Comparison of ENCODE assay signal across 10 cellular contexts in the genomic region with DNA sequence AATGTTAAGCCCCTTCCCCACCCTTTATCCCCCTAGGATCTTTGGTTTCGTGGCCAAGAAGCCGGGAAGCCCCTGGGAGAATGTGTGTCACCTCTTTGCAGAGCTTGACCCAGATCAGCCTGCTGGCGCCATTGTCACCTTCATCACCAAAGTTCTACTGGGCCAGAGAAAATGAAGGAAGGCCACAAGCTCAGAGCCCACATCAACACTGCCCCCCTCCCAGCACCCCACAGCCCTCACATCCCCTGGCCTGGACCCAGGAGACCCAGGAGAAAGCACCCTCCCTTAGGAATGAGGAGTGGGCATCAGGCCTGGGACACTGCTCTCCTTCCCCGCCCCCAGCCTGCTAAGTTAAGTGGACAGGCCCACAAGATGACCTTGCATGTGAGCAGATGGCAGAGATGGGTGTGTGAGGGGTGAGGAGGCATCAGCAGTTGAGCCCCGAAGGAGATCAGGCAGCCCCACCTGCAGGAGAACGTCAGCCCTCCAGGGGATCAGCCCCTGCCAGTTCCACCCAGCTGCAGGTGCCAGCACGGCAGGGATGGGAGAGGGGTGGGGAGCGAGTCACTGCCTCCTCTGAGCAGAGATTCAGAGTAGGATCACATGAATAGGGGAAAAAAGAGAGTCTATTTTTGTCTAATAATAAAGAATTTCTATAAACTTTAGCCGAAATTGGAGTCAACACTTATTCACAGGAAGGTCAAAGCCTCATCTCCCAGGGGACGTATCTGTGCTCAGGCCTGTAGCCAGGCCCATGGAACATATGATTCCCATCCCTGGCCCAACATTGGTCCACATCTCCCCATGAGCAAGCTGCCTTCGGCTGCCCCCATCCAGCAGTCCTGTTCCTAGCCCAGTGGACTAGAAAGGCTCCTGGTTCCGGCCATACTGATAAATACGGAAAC. TPM values are rescaled to one million over a fixed set of nuclear protein-coding genes. Genes with fewer than 3 reads are reported as not detected.
DNase-seq lines count a peak whose midpoint lies in the region; ATAC-seq, FAIRE-seq and TF ChIP-seq lines count a peak whose summit lies in the region.
"Had no signal": no experiment of that assay in that cellular context is flagged by ENCODE, and none has a peak within 500 bp of the region (broad histone marks: within the 10 kb centered on the region; RNA-seq: fewer than 3 reads in every experiment).

No MANE protein-coding gene starts in this region.

- POLR2A ChIA-PET in K562 (lab: Yijun Ruan, JAX), result interaction anchor here (0.7 to 1.4 kb wide), 6 partner anchors 8 to 19 kb away, joined by 3 to 6 read pairs (median 3); a partner anchor contains a TSS

- 61% methylated on average over 12 of the region's 13 CpGs for WGBS in K562 (ENCODE audit: insufficient coverage, low coverage, missing lambda C conversion rate)
- WGBS in suprapubic skin, result 54% methylated on average over 13 of the region's 13 CpGs

- FAIRE-seq in K562 (lab: Jason Lieb, UNC) (no peak), kidney (lab: Jason Lieb, UNC) (no peak)
- FAIRE-seq: H54 had no signal

- intact Hi-C loops in K562 (cut with micrococcal nuclease) (loop anchor here (10.0 kb wide), 1 partner anchor 441 kb away; a partner anchor contains a TSS), kidney (cut with DNase I) (loop anchor here (10.0 kb wide), 1 partner anchor 131 kb away; no protein-coding TSS in a partner anchor)

- no peaks in the 10 kb centered on the region for H3K9me3 ChIP-seq in K562 (replicated peaks; ENCODE audit: control insufficient read depth, insufficient read depth, low read depth, low read length)
- no peaks in the 10 kb centered on the region for H3K9me3 ChIP-seq in kidney (ENCODE audit: control insufficient read depth in 1 of 2, low read length in 2 of 2)
- H3K9me3 ChIP-seq in suprapubic skin, result no peaks in the 10 kb centered on the region
- H3K9me3 ChIP-seq: SJCRH30 had no signal

- no peaks in the 10 kb centered on the region for H3K79me2 ChIP-seq in K562 (ENCODE audit: control insufficient read depth, insufficient read depth, low read length)

- TF ChIP-seq POLR2A in K562 (conservative IDR thresholded peaks at IDR 0.05) (no peak), suprapubic skin (IDR thresholded peaks at IDR 0.05) (no peak)

- H2AFZ ChIP-seq in K562 (ENCODE audit: low read depth, low read length), result no peak overlapping the region

- TF ChIP-seq CTCF in K562 (IDR thresholded peaks at IDR 0.05 in 2 of 3, conservative IDR thresholded peaks at IDR 0.05 in 1 of 3; ENCODE audit: insufficient read depth in 2 of 3, low read depth in 1 of 3, low read length in 3 of 3), result no peak
- no peak for TF ChIP-seq CTCF in kidney (IDR thresholded peaks at IDR 0.05; ENCODE audit: borderline replicate concordance, extremely low read depth, insufficient read depth)
- TF ChIP-seq CTCF in suprapubic skin (IDR thresholded peaks at IDR 0.05), result no peak

- no peak for TF ChIP-seq RAD21 in K562 (CRISPR knock-in tag; conservative IDR thresholded peaks at IDR 0.05 in 1 of 2, IDR thresholded peaks at IDR 0.05 in 1 of 2)

- CTCF ChIA-PET in K562 (lab: Yijun Ruan, JAX; ENCODE audit: low intra/inter-chr PET ratio), result no interaction called here

- H3K27ac ChIP-seq in K562 (ENCODE audit: extremely low read depth, low read depth, low read length) (no peak overlapping the region), kidney (ENCODE audit: low read depth in 2 of 2, low read length in 2 of 2) (peak overlapping the region; percentile 6 to 50), suprapubic skin (peak overlapping the region; percentile 64)
- H3K27ac ChIP-seq: SJCRH30 had no signal

- peaks cover 8 to 34% of the 10 kb centered on the region in 2 experiments; a peak in 4 of 5 replicates for H3K4me1 ChIP-seq in K562 (replicated peaks in 1 of 2; ENCODE audit: control insufficient read depth in 2 of 2, insufficient read depth in 2 of 2, low read length in 2 of 2)
- H3K4me1 ChIP-seq in kidney (ENCODE audit: control insufficient read depth in 1 of 2, insufficient read depth in 1 of 2, low read depth in 1 of 2, low read length in 2 of 2), result peaks cover 9 to 39% of the 10 kb centered on the region in 2 donors
- H3K4me1 ChIP-seq in suprapubic skin, result peaks cover 80% of the 10 kb centered on the region

- H3K9ac ChIP-seq in K562 (ENCODE audit: insufficient read depth in 1 of 2, low read depth in 2 of 2, low read length in 2 of 2), result no peak overlapping the region; a peak in 1 of 4 replicates
- H3K9ac ChIP-seq in kidney (ENCODE audit: low read length in 2 of 2), result no peak overlapping the region

- H3K36me3 ChIP-seq in K562 (ENCODE audit: control insufficient read depth, insufficient read depth, low read length) (peaks cover 8% of the 10 kb centered on the region; the same call in 2 of the 3 replicates), kidney (ENCODE audit: control insufficient read depth in 1 of 2, insufficient read depth in 2 of 2, low read length in 2 of 2) (peaks cover 12 to 41% of the 10 kb centered on the region in 2 donors), suprapubic skin (peaks cover 78% of the 10 kb centered on the region)
- H3K36me3 ChIP-seq: SJCRH30 had no signal

- in situ Hi-C loops in K562 (cut with MboI), result loop anchor here (10.0 kb wide), 1 partner anchor 141 kb away; a partner anchor contains a TSS

- no peaks in the 10 kb centered on the region; a peak in 1 of 5 replicates for H3K27me3 ChIP-seq in K562 (ENCODE audit: control insufficient read depth in 2 of 2, insufficient read depth in 2 of 2, low read length in 2 of 2)
- no peaks in the 10 kb centered on the region for H3K27me3 ChIP-seq in suprapubic skin
- H3K27me3 ChIP-seq: SJCRH30 had no signal

- TSS peak; percentile 39 for BruUV-seq in K562 (replicated peaks; lab: Mats Ljungman, UMichigan)

- H3K4me3 ChIP-seq in K562 (no peak overlapping the region), kidney (ENCODE audit: low read length in 2 of 2) (no peak overlapping the region), suprapubic skin (no peak overlapping the region)
- H3K4me3 ChIP-seq: SJCRH30 had no signal

- H3K9me1 ChIP-seq in K562 (ENCODE audit: control insufficient read depth, insufficient read depth, low read length), result no peaks in the 10 kb centered on the region

- TF ChIP-seq EP300 in K562 (IDR thresholded peaks at IDR 0.05; ENCODE audit: low read length), result no peak
- no peak for TF ChIP-seq EP300 in suprapubic skin (IDR thresholded peaks at IDR 0.05)

- DNase-seq in M059J (ENCODE audit: low read depth) (peak; percentile 50), K562 (ENCODE audit: extremely low read depth in 1 of 4, low spot score in 3 of 4) (no peak), kidney (peak; percentile 82), suprapubic skin (ENCODE audit: low spot score in 2 of 2) (peak in 1 of 2 donors; percentile 82), RKO (ENCODE audit: low spot score) (no peak)
- DNase-seq: glutamatergic neuron, SJCRH30 had no signal

- ATAC-seq in K562 (no peak), GM19452 (IDR thresholded peaks at IDR 0.05; ENCODE audit: unreplicated experiment) (no peak), GM19467 (IDR thresholded peaks at IDR 0.05; ENCODE audit: unreplicated experiment) (no peak)

- H4K20me1 ChIP-seq in K562 (replicated peaks; ENCODE audit: control insufficient read depth, insufficient read depth, low read length), result no peaks in the 10 kb centered on the region

- no peak overlapping the region for H3K4me2 ChIP-seq in K562 (ENCODE audit: insufficient read depth, low read length)

RNA-seq across cellular contexts. Expression of a gene that starts 14.1 kb away (rescaled TPM):
- total RNA-seq in M059J (2014; rRNA removed; shearing (Covaris generic)), result 31.1 and 39.9 TPM in 2 replicates
- 7.1 and 23.0 TPM in 2 replicates for total RNA-seq in K562 (2011; cell fraction: chromatin; rRNA removed; ENCODE audit: low replicate concordance)
- 8.0 and 14.7 TPM in 2 replicates for total RNA-seq in K562 (2011; cell fraction: nucleolus; rRNA removed)
- total RNA-seq in K562 (2011; cell fraction: nucleoplasm; rRNA removed), result 8.0 and 11.1 TPM in 2 replicates
- total RNA-seq in K562 (2014; rRNA removed) (1.2 and 1.3 TPM in 2 replicates), K562 (2014; rRNA removed; fragmentation: Illumina TruSeq; extraction: Trizol) (0.41 and 0.73 TPM in 2 replicates), K562 (2015; rRNA removed; fragmentation: Illumina TruSeq; extraction: Trizol) (0.65 and 0.79 TPM in 2 replicates), K562 (2021) (2.8 and 3.1 TPM in 2 replicates), kidney (179 TPM), suprapubic skin (100 to 1,000 TPM in 2 of 4 donors, 10 to 100 TPM in 2; 22.8 to 122 (median 78.2) TPM)
- polyA plus RNA-seq in K562 (2011; rRNA removed) (1.3 and 1.7 TPM in 2 replicates), K562 (2014; fragmentation: Illumina TruSeq; extraction: Trizol) (1.4 and 1.6 TPM in 2 replicates), K562 (2014; fragmentation: Nextera tagmentation; extraction: Ambion mirVana) (under 1 TPM in 1 of 2 experiments, not detected in 1; 0.28 TPM), K562 (2014; rRNA removed) (1.0 and 2.8 TPM in 2 replicates), kidney (ENCODE audit: insufficient read depth, low read depth, low replicate concordance) (90.1 TPM)
- polyA plus RNA-seq in K562 (2011; cell fraction: cytosol; rRNA removed), result 0.91 and 1.3 TPM in 2 replicates
- polyA plus RNA-seq in K562 (2011; cell fraction: nucleus; rRNA removed), result 7.6 and 16.8 TPM in 2 replicates
- polyA plus RNA-seq in K562 (2012), result 1.5 and 2.8 TPM in 2 replicates
- polyA minus RNA-seq in K562 (2011; rRNA and poly(A)+ RNA removed), result 2.3 and 2.9 TPM in 2 replicates
- 4.6 and 4.9 TPM in 2 replicates for polyA minus RNA-seq in K562 (2011; cell fraction: cytosol; rRNA and poly(A)+ RNA removed)
- polyA minus RNA-seq in K562 (2011; cell fraction: nucleus; rRNA and poly(A)+ RNA removed), result 9.4 and 13.6 TPM in 2 replicates

RNA-seq across cellular contexts. Expression of a gene that starts 15.2 kb away (rescaled TPM):
- total RNA-seq in M059J (2014; rRNA removed; shearing (Covaris generic)), result 11.2 and 15.4 TPM in 2 replicates
- total RNA-seq in K562 (2011; cell fraction: chromatin; rRNA removed; ENCODE audit: low replicate concordance), result 10.8 and 27.6 TPM in 2 replicates
- 15.0 and 17.4 TPM in 2 replicates for total RNA-seq in K562 (2011; cell fraction: nucleolus; rRNA removed)
- 15.6 and 18.3 TPM in 2 replicates for total RNA-seq in K562 (2011; cell fraction: nucleoplasm; rRNA removed)
- total RNA-seq in K562 (2014; rRNA removed) (8.4 and 10.6 TPM in 2 replicates), K562 (2014; rRNA removed; fragmentation: Illumina TruSeq; extraction: Trizol) (4.1 and 5.1 TPM in 2 replicates), K562 (2015; rRNA removed; fragmentation: Illumina TruSeq; extraction: Trizol) (5.0 and 5.9 TPM in 2 replicates), K562 (2021) (10.8 and 13.6 TPM in 2 replicates), kidney (72.3 TPM), suprapubic skin (10 to 100 TPM; 26.4 to 44.0 (median 34.4) TPM)
- polyA plus RNA-seq in K562 (2011; rRNA removed) (6.2 and 7.6 TPM in 2 replicates), K562 (2014; fragmentation: Illumina TruSeq; extraction: Trizol) (10.6 and 11.4 TPM in 2 replicates), K562 (2014; fragmentation: Nextera tagmentation; extraction: Ambion mirVana) (1 to 10 TPM; 1.5 to 2.6 TPM), K562 (2014; rRNA removed) (9.1 and 11.0 TPM in 2 replicates), kidney (ENCODE audit: insufficient read depth, low read depth, low replicate concordance) (40.0 TPM)
- 8.6 and 18.4 TPM in 2 replicates for polyA plus RNA-seq in K562 (2011; cell fraction: cytosol; rRNA removed)
- 11.1 and 16.3 TPM in 2 replicates for polyA plus RNA-seq in K562 (2011; cell fraction: nucleus; rRNA removed)
- 11.4 and 11.7 TPM in 2 replicates for polyA plus RNA-seq in K562 (2012)
- polyA minus RNA-seq in K562 (2011; rRNA and poly(A)+ RNA removed), result 7.4 and 10.3 TPM in 2 replicates
- 6.8 and 11.6 TPM in 2 replicates for polyA minus RNA-seq in K562 (2011; cell fraction: cytosol; rRNA and poly(A)+ RNA removed)
- polyA minus RNA-seq in K562 (2011; cell fraction: nucleus; rRNA and poly(A)+ RNA removed), result 6.6 and 7.5 TPM in 2 replicates

RNA-seq across cellular contexts. Expression of a gene that starts 33.5 kb away (rescaled TPM):
- total RNA-seq in M059J (2014; rRNA removed; shearing (Covaris generic)), result 318 and 394 TPM in 2 replicates
- total RNA-seq in K562 (2011; cell fraction: chromatin; rRNA removed; ENCODE audit: low replicate concordance), result 0.97 TPM in 1 of 2 replicates, not detected in the other
- 0.66 and 1.8 TPM in 2 replicates for total RNA-seq in K562 (2011; cell fraction: nucleolus; rRNA removed)
- total RNA-seq in K562 (2011; cell fraction: nucleoplasm; rRNA removed), result 0.37 TPM in 1 of 2 replicates, not detected in the other
- total RNA-seq in K562 (2014; rRNA removed) (1.2 and 1.6 TPM in 2 replicates), K562 (2014; rRNA removed; fragmentation: Illumina TruSeq; extraction: Trizol) (0.36 and 0.61 TPM in 2 replicates), K562 (2015; rRNA removed; fragmentation: Illumina TruSeq; extraction: Trizol) (0.38 and 0.76 TPM in 2 replicates), K562 (2021) (1.4 and 2.3 TPM in 2 replicates), kidney (203 TPM), suprapubic skin (10 to 100 TPM; 19.2 to 97.0 (median 59.6) TPM)
- polyA plus RNA-seq in K562 (2011; rRNA removed) (0.24 and 1.4 TPM in 2 replicates), K562 (2014; fragmentation: Illumina TruSeq; extraction: Trizol) (0.52 and 0.62 TPM in 2 replicates), K562 (2014; fragmentation: Nextera tagmentation; extraction: Ambion mirVana) (under 1 TPM; 0.15 to 0.23 TPM), K562 (2014; rRNA removed) (0.54 and 2.4 TPM in 2 replicates), kidney (ENCODE audit: insufficient read depth, low read depth, low replicate concordance) (57.3 TPM)
- polyA plus RNA-seq in K562 (2011; cell fraction: cytosol; rRNA removed), result 0.94 and 2.5 TPM in 2 replicates
- 0.24 and 0.47 TPM in 2 replicates for polyA plus RNA-seq in K562 (2011; cell fraction: nucleus; rRNA removed)
- 0.89 and 1.4 TPM in 2 replicates for polyA plus RNA-seq in K562 (2012)
- polyA minus RNA-seq in K562 (2011; rRNA and poly(A)+ RNA removed), result not detected in 2 replicates
- polyA minus RNA-seq in K562 (2011; cell fraction: cytosol; rRNA and poly(A)+ RNA removed), result 1.1 TPM in 1 of 2 replicates, not detected in the other
- not detected in 2 replicates for polyA minus RNA-seq in K562 (2011; cell fraction: nucleus; rRNA and poly(A)+ RNA removed)

RNA-seq across cellular contexts. Expression of a gene that starts 39.3 kb away (rescaled TPM):
- 0.22 TPM in 1 of 2 replicates, not detected in the other for total RNA-seq in M059J (2014; rRNA removed; shearing (Covaris generic))
- not detected in 2 replicates for total RNA-seq in K562 (2011; cell fraction: chromatin; rRNA removed; ENCODE audit: low replicate concordance)
- total RNA-seq in K562 (2011; cell fraction: nucleolus; rRNA removed), result not detected in 2 replicates
- total RNA-seq in K562 (2011; cell fraction: nucleoplasm; rRNA removed), result 0.38 TPM in 1 of 2 replicates, not detected in the other
- total RNA-seq in K562 (2014; rRNA removed) (not detected in 2 replicates), K562 (2014; rRNA removed; fragmentation: Illumina TruSeq; extraction: Trizol) (not detected in 2 replicates), K562 (2015; rRNA removed; fragmentation: Illumina TruSeq; extraction: Trizol) (not detected in 2 replicates), K562 (2021) (not detected in 2 replicates), kidney (0.19 TPM), suprapubic skin (not detected)
- polyA plus RNA-seq in K562 (2011; rRNA removed) (not detected in 2 replicates), K562 (2014; fragmentation: Illumina TruSeq; extraction: Trizol) (not detected in 2 replicates), K562 (2014; fragmentation: Nextera tagmentation; extraction: Ambion mirVana) (not detected), K562 (2014; rRNA removed) (0.04 TPM in 1 of 2 replicates, not detected in the other), kidney (ENCODE audit: insufficient read depth, low read depth, low replicate concordance) (0.26 TPM)
- not detected in 2 replicates for polyA plus RNA-seq in K562 (2011; cell fraction: cytosol; rRNA removed)
- polyA plus RNA-seq in K562 (2011; cell fraction: nucleus; rRNA removed), result not detected in 2 replicates
- not detected in 2 replicates for polyA plus RNA-seq in K562 (2012)
- not detected in 2 replicates for polyA minus RNA-seq in K562 (2011; rRNA and poly(A)+ RNA removed)
- not detected in 2 replicates for polyA minus RNA-seq in K562 (2011; cell fraction: cytosol; rRNA and poly(A)+ RNA removed)
- not detected in 2 replicates for polyA minus RNA-seq in K562 (2011; cell fraction: nucleus; rRNA and poly(A)+ RNA removed)
- total RNA-seq: SJCRH30 had no signal

RNA-seq across cellular contexts. Expression of a gene that starts 57.7 kb away (rescaled TPM):
- total RNA-seq in M059J (2014; rRNA removed; shearing (Covaris generic)), result 248 and 279 TPM in 2 replicates
- 260 and 374 TPM in 2 replicates for total RNA-seq in K562 (2011; cell fraction: chromatin; rRNA removed; ENCODE audit: low replicate concordance)
- 137 and 149 TPM in 2 replicates for total RNA-seq in K562 (2011; cell fraction: nucleolus; rRNA removed)
- total RNA-seq in K562 (2011; cell fraction: nucleoplasm; rRNA removed), result 211 and 264 TPM in 2 replicates
- total RNA-seq in K562 (2014; rRNA removed) (617 and 636 TPM in 2 replicates), K562 (2014; rRNA removed; fragmentation: Illumina TruSeq; extraction: Trizol) (669 and 710 TPM in 2 replicates), K562 (2015; rRNA removed; fragmentation: Illumina TruSeq; extraction: Trizol) (624 and 636 TPM in 2 replicates), K562 (2021) (535 and 617 TPM in 2 replicates), kidney (417 TPM), suprapubic skin (100 to 1,000 TPM; 404 to 559 (median 485) TPM)
- polyA plus RNA-seq in K562 (2011; rRNA removed) (489 and 497 TPM in 2 replicates), K562 (2014; fragmentation: Illumina TruSeq; extraction: Trizol) (552 and 578 TPM in 2 replicates), K562 (2014; fragmentation: Nextera tagmentation; extraction: Ambion mirVana) (100 to 1,000 TPM; 138 to 150 TPM), K562 (2014; rRNA removed) (312 and 317 TPM in 2 replicates), kidney (ENCODE audit: insufficient read depth, low read depth, low replicate concordance) (114 TPM)
- polyA plus RNA-seq in K562 (2011; cell fraction: cytosol; rRNA removed), result 278 and 542 TPM in 2 replicates
- 180 and 236 TPM in 2 replicates for polyA plus RNA-seq in K562 (2011; cell fraction: nucleus; rRNA removed)
- polyA plus RNA-seq in K562 (2012), result 383 and 523 TPM in 2 replicates
- 1,377 and 1,493 TPM in 2 replicates for polyA minus RNA-seq in K562 (2011; rRNA and poly(A)+ RNA removed)
- polyA minus RNA-seq in K562 (2011; cell fraction: cytosol; rRNA and poly(A)+ RNA removed), result 466 and 538 TPM in 2 replicates
- polyA minus RNA-seq in K562 (2011; cell fraction: nucleus; rRNA and poly(A)+ RNA removed), result 102 and 253 TPM in 2 replicates

Comparison
In these comparisons a context has a peak if more than half of its experiments do, and no peak if none do; other contexts are left out.
1. DNase-seq: peak in M059J (single experiment) and kidney (single experiment); none in K562 (0 of 4) and RKO (single experiment).
2. RNA of a gene that starts 33.5 kb away (total RNA-seq): 318 to 394 TPM in M059J, 203 TPM in kidney (single experiment) and 19.2 to 97.0 TPM in suprapubic skin; 0.36 to 2.3 TPM in K562; every median in the first group is over 4 times any median in the second.